ENCODE assay signal across 19 cellular contexts in the genomic region with DNA sequence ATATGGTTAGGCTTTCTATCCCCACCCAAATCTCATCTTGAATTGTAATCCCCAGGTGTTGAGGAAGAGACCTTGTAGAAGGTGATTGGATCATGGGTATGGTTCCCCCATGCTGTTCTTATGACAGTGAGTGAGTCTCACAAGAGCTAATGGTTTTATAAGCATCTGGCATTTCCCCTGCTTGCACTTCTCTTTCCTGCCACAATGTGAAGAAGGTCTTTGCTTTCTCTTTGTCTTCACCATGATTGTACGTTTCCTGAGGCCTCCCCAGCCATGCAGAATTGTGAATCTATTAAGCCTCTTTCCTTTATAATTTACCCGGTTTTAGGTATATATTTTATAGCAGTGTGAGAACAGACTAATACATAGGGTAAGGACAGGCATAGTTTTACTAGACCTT.
"Had no signal": no experiment of that assay in that cellular context is flagged by ENCODE, and none has a peak within 500 bp of the region (broad histone marks: within the 10 kb centered on the region; RNA-seq: fewer than 3 reads in every experiment).

No MANE protein-coding gene starts in this region.

- H3K27ac ChIP-seq: ascending aorta, breast epithelium, coronary artery, gastroesophageal sphincter, heart left ventricle, left ventricle myocardium inferior, psoas muscle, right lobe of liver, suprapubic skin, transverse colon, uterus had no signal

- H3K36me3 ChIP-seq: ascending aorta, breast epithelium, gastroesophageal sphincter, heart left ventricle, left ventricle myocardium inferior, right lobe of liver, suprapubic skin, transverse colon, uterus had no signal

- H3K4me1 ChIP-seq: ascending aorta, breast epithelium, gastroesophageal sphincter, heart left ventricle, left ventricle myocardium inferior, psoas muscle, right lobe of liver, suprapubic skin, transverse colon, uterus had no signal

- ATAC-seq: gastroesophageal sphincter; heart left ventricle; psoas muscle; right lobe of liver; stimulated activated naive CD8-positive, alpha-beta T cell treated with anti-CD3 and anti-CD28 coated beads, Interleukin-15, amount 100 ng/mL, for 72 hours had no signal

- FAIRE-seq: endometrium, small intestine had no signal

- H3K27me3 ChIP-seq: ascending aorta, breast epithelium, gastroesophageal sphincter, heart left ventricle, right lobe of liver, suprapubic skin, transverse colon, uterus had no signal

- DNase-seq: activated CD4-positive, alpha-beta T cell treated with anti-CD3 and anti-CD28 coated beads for 1 hour; activated gamma-delta T cell; heart left ventricle; kidney glomerular epithelial cell; left ventricle myocardium inferior; psoas muscle; right lobe of liver; small intestine; stimulated activated CD4-positive, alpha-beta T cell treated with anti-CD3 and anti-CD28 coated beads, Interleukin-15, amount 100 ng/mL, for 24 hours; stimulated activated CD4-positive, alpha-beta T cell treated with anti-CD3 and anti-CD28 coated beads, Interleukin-4, amount 100 ng/mL, for 1 hour; stimulated activated naive CD8-positive, alpha-beta T cell treated with anti-CD3 and anti-CD28 coated beads, Interleukin-15, amount 100 ng/mL, for 72 hours; transverse colon; uterus had no signal

- H3K9me3 ChIP-seq: breast epithelium, gastroesophageal sphincter, left ventricle myocardium inferior, psoas muscle, right lobe of liver, suprapubic skin, transverse colon, uterus had no signal

- H3K4me3 ChIP-seq: ascending aorta, breast epithelium, coronary artery, gastroesophageal sphincter, heart left ventricle, left ventricle myocardium inferior, psoas muscle, right lobe of liver, suprapubic skin, transverse colon, uterus had no signal
